In the genomic region with DNA sequence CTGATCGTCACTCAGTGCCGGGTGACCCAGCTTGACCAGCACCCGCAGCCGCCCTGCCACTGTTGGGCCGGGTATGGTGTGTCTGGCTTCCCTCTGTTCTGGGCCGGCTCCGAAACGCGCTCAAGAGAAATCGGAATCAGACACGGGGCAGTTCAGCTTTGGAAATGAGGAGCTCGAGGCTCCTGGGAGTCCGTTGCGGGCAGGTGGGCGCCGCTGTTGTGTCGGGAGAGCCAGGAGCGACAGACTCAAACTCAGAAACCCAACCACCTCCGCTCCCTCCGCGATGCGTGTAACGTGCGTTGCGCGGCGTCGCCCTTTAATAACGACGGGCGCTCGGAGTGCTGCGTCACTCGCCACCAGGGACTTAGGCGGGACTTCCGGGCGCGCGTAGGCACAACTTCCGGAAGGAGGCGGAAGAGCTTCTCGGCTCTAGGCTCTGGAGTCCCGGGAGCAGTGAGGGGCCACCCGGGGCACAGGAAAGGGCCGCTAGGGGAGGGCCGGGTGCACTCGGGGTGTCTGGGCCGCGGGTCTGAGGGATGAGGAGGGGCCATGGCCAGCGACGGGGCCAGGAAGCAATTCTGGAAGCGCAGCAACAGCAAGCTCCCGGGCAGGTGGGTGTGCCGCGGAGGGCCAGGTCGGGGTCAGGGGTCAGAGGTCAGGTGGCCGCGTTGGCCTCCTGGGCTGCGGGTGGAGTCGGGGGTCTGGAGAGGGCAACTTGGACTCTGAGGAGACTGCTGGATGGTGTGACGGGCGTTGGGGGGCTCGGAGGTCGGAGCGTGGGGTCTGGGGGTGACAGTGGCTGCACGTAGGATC, we compare ENCODE assay signal across 8 cellular contexts. TPM values are rescaled to one million over a fixed set of nuclear protein-coding genes. Genes with fewer than 3 reads are reported as not detected.
DNase-seq lines count a peak whose midpoint lies in the region; ATAC-seq and TF ChIP-seq lines count a peak whose summit lies in the region.

A gene with protein sequence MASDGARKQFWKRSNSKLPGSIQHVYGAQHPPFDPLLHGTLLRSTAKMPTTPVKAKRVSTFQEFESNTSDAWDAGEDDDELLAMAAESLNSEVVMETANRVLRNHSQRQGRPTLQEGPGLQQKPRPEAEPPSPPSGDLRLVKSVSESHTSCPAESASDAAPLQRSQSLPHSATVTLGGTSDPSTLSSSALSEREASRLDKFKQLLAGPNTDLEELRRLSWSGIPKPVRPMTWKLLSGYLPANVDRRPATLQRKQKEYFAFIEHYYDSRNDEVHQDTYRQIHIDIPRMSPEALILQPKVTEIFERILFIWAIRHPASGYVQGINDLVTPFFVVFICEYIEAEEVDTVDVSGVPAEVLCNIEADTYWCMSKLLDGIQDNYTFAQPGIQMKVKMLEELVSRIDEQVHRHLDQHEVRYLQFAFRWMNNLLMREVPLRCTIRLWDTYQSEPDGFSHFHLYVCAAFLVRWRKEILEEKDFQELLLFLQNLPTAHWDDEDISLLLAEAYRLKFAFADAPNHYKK (plus strand): TSS at position 413 of the 813 bp plus-strand sequence. CDS start 137 bp downstream, at position 550.

- in situ Hi-C loops in GM13976 (cut with MboI; ENCODE audit: low sequenced_read_pairs, unreplicated experiment), result no loop called here

- peak; percentile 96 for DNase-seq in GM13976 (ENCODE audit: low spot score)
- peak; percentile 90 for DNase-seq in NCI-H1694 treated with DMSO at 0.1 percent for 48 hours (lab: John Stamatoyannopoulos, UW)
- DNase-seq in anterior cingulate cortex (lab: John Stamatoyannopoulos, UW), result peak in 57 of 58 donors; percentile 68 to 95 (median 90)
- peak; percentile 96 for DNase-seq in right atrium auricular region (ENCODE audit: low spot score)
- DNase-seq in psoas muscle, result peak; percentile 95 to 98

- ATAC-seq in HG02884 (IDR thresholded peaks at IDR 0.05; ENCODE audit: unreplicated experiment) (peak; percentile 77), psoas muscle (peak; percentile 93 to 97 (median 95))

- no peak for TF ChIP-seq CTCF in GM13976 (IDR thresholded peaks at IDR 0.05; ENCODE audit: borderline replicate concordance, control extremely low read depth, extremely low read depth, insufficient read depth, missing control alignments)
- peak in 1 of 2 donors; percentile 15 for TF ChIP-seq CTCF in right atrium auricular region (IDR thresholded peaks at IDR 0.05)
- no peak for TF ChIP-seq CTCF in psoas muscle (IDR thresholded peaks at IDR 0.05)

- peak within 1 kb of the TSS; percentile 95 for H3K27ac ChIP-seq in right atrium auricular region
- H3K27ac ChIP-seq in psoas muscle, result peak within 1 kb of the TSS; percentile 96
- peak within 1 kb of the TSS; percentile 97 for H3K27ac ChIP-seq in urinary bladder (ENCODE audit: low read depth)

- 0 to 1% (median 1%) methylated on average over 61 to 66 of the region's 66 CpGs for WGBS in psoas muscle, 3 donors
- WGBS in urinary bladder, result under 1% methylated on average over 66 of the region's 66 CpGs

- no peaks in the 10 kb centered on the region for H3K27me3 ChIP-seq in right atrium auricular region
- no peaks in the 10 kb centered on the region for H3K27me3 ChIP-seq in psoas muscle (ENCODE audit: insufficient read depth in 3 of 3, low read length in 2 of 3)

- H3K9me3 ChIP-seq in right atrium auricular region, result no peaks in the 10 kb centered on the region
- H3K9me3 ChIP-seq in psoas muscle, result no peaks in the 10 kb centered on the region

- H3K4me3 ChIP-seq in right atrium auricular region (peak within 1 kb of the TSS; percentile 94 to 97), psoas muscle (peak within 1 kb of the TSS; percentile 77), urinary bladder (ENCODE audit: low read depth, low read length) (peak within 1 kb of the TSS; percentile 84)

- H3K4me1 ChIP-seq in right atrium auricular region (peaks cover 0 to 45% of the 10 kb centered on the region in 2 donors), psoas muscle (peaks cover 12% of the 10 kb centered on the region), urinary bladder (ENCODE audit: insufficient read depth) (peaks cover 2% of the 10 kb centered on the region)

- intact Hi-C loops in T-helper 2 cell treated with Interferon-gamma antibody and Interleukin-4, amounts not matched to agents 100 ng/mL and 5 ng/mL, for 36 hours (cut with micrococcal nuclease), result loop anchor here (1.0 kb wide), 2 partner anchors 24 to 29 kb away; a partner anchor contains a TSS
- intact Hi-C loops in psoas muscle (cut with DNase I), result loop anchor here in 1 of 2 donors (2.0 kb wide), 1 partner anchor 24 kb away; a partner anchor contains a TSS

- no peaks in the 10 kb centered on the region for H3K36me3 ChIP-seq in right atrium auricular region
- H3K36me3 ChIP-seq in psoas muscle (ENCODE audit: insufficient read depth in 1 of 2, low read depth in 1 of 2), result peaks cover 0 to 13% of the 10 kb centered on the region in 2 donors
- no peaks in the 10 kb centered on the region for H3K36me3 ChIP-seq in urinary bladder (ENCODE audit: insufficient read depth)

RNA-seq across cellular contexts. Expression of the gene that starts here (rescaled TPM):
- 32.5 and 32.8 TPM in 2 replicates for total RNA-seq in T-helper 2 cell treated with Interferon-gamma antibody and Interleukin-4, amounts not matched to agents 100 ng/mL and 5 ng/mL, for 36 hours
- total RNA-seq in right atrium auricular region (10 to 100 TPM; 11.5 to 15.4 TPM), psoas muscle (10 to 100 TPM; 15.7 to 25.0 (median 20.6) TPM), urinary bladder (7.7 TPM)
- polyA plus RNA-seq in psoas muscle (10 to 100 TPM; 11.7 to 19.0 (median 14.8) TPM), urinary bladder (19.1 TPM)

Comparison
In these comparisons a context has a peak if more than half of its experiments do, and no peak if none do; other contexts are left out.
1. Peak in every context shown above with its lines: DNase-seq, ATAC-seq, H3K4me3 ChIP-seq and H3K27ac ChIP-seq.